30 cellular contexts compared by ENCODE assay signal in genomic region chr5:142805339-142805738, GRCh38.
"Had no signal": no experiment of that assay in that cellular context is flagged by ENCODE, and none has a peak within 500 bp of the region (broad histone marks: within the 10 kb centered on the region; RNA-seq: fewer than 3 reads in every experiment).

No MANE protein-coding gene starts in this region.

- H3K9me3 Mint-ChIP-seq: activated CD4-positive, alpha-beta memory T cell treated with anti-CD3 and anti-CD28 coated beads for 36 hours; activated CD4-positive, alpha-beta T cell treated with anti-CD3 and anti-CD28 coated beads, Interleukin-2, amount 10 ng/mL, durations not matched to agents 7 days and 5 days; activated naive CD4-positive, alpha-beta T cell treated with anti-CD3 and anti-CD28 coated beads, Interleukin-2, amount 10 ng/mL, durations not matched to agents 7 days and 5 days; activated naive CD8-positive, alpha-beta T cell treated with anti-CD3 and anti-CD28 coated beads, Interleukin-2, amount 50 U/mL, for 24 hours; T-cell had no signal

- H3K27ac ChIP-seq: brain microvascular endothelial cell, Peyer's patch, VCaP had no signal

- H3K4me3 ChIP-seq: Peyer's patch had no signal

- ATAC-seq: activated naive CD8-positive, alpha-beta T cell treated with anti-CD3 and anti-CD28 coated beads, Interleukin-2, amount 50 U/mL, for 24 hours; SK-N-SH treated with all-trans-retinoic acid at 6 μM for 48 hours; T-cell had no signal

- H3K4me3 Mint-ChIP-seq: activated CD4-positive, alpha-beta memory T cell treated with anti-CD3 and anti-CD28 coated beads for 36 hours; activated CD4-positive, alpha-beta T cell treated with anti-CD3 and anti-CD28 coated beads, Interleukin-2, amount 10 ng/mL, durations not matched to agents 7 days and 5 days; activated naive CD4-positive, alpha-beta T cell treated with anti-CD3 and anti-CD28 coated beads, Interleukin-2, amount 10 ng/mL, durations not matched to agents 7 days and 5 days; activated naive CD8-positive, alpha-beta T cell; activated naive CD8-positive, alpha-beta T cell treated with anti-CD3 and anti-CD28 coated beads, Interleukin-2, amount 50 U/mL, for 24 hours; T-cell had no signal

- H3K27me3 Mint-ChIP-seq: activated CD4-positive, alpha-beta memory T cell treated with anti-CD3 and anti-CD28 coated beads for 36 hours; activated CD4-positive, alpha-beta T cell treated with anti-CD3 and anti-CD28 coated beads, Interleukin-2, amount 10 ng/mL, durations not matched to agents 7 days and 5 days; activated naive CD4-positive, alpha-beta T cell treated with anti-CD3 and anti-CD28 coated beads, Interleukin-2, amount 10 ng/mL, durations not matched to agents 7 days and 5 days; activated naive CD8-positive, alpha-beta T cell; activated naive CD8-positive, alpha-beta T cell treated with anti-CD3 and anti-CD28 coated beads, Interleukin-2, amount 50 U/mL, for 24 hours; T-cell had no signal

- DNase-seq: activated CD4-positive, alpha-beta memory T cell treated with anti-CD3 and anti-CD28 coated beads for 36 hours; activated CD4-positive, alpha-beta T cell treated with anti-CD3 and anti-CD28 coated beads, Interleukin-2, amount 10 ng/mL, durations not matched to agents 7 days and 5 days; activated CD8-positive, alpha-beta memory T cell treated with anti-CD3 and anti-CD28 coated beads, Interleukin-2, amount 50 U/mL, for 4 hours; activated effector memory CD4-positive, alpha-beta T cell treated with Interleukin-2 at 50 U/mL for 16 hours; activated naive CD4-positive, alpha-beta T cell treated with anti-CD3 and anti-CD28 coated beads, Interleukin-2, amount 10 ng/mL, durations not matched to agents 7 days and 5 days; activated naive CD8-positive, alpha-beta T cell treated with anti-CD3 and anti-CD28 coated beads, Interleukin-2, amount 50 U/mL, for 24 hours; activated T-cell treated with anti-CD3 and anti-CD28 coated beads for 4 hours; activated T-cell treated with anti-CD3 and anti-CD28 coated beads, Interleukin-2, amount 50 U/mL, for 48 hours; aorta; brain microvascular endothelial cell; central memory CD4-positive, alpha-beta T cell; Karpas-422; KBM-7; NCI-H1105; NCI-H1417 treated with DMSO at 0.1 percent for 48 hours; NCI-H187 treated with DMSO at 0.1 percent for 48 hours; NCI-H2081; NCI-H2171 treated with DMSO at 0.1 percent for 48 hours; NCI-H2227 treated with DMSO at 0.1 percent for 48 hours; NCI-H446; NCI-H510A treated with DMSO at 0.1 percent for 48 hours; Peyer's patch; RPMI8226; SIG-M5; T-cell; T-helper 2 cell; T-helper 9 cell had no signal

- H3K36me3 ChIP-seq: brain microvascular endothelial cell, Peyer's patch had no signal

- H3K36me3 Mint-ChIP-seq: activated CD4-positive, alpha-beta memory T cell treated with anti-CD3 and anti-CD28 coated beads for 36 hours; T-cell had no signal

- H3K9me3 ChIP-seq: Peyer's patch had no signal

- H3K27me3 ChIP-seq: brain microvascular endothelial cell, Peyer's patch had no signal

- H3K27ac Mint-ChIP-seq: activated CD4-positive, alpha-beta memory T cell treated with anti-CD3 and anti-CD28 coated beads for 36 hours; activated CD4-positive, alpha-beta T cell treated with anti-CD3 and anti-CD28 coated beads, Interleukin-2, amount 10 ng/mL, durations not matched to agents 7 days and 5 days; activated naive CD4-positive, alpha-beta T cell treated with anti-CD3 and anti-CD28 coated beads, Interleukin-2, amount 10 ng/mL, durations not matched to agents 7 days and 5 days; activated naive CD8-positive, alpha-beta T cell; activated naive CD8-positive, alpha-beta T cell treated with anti-CD3 and anti-CD28 coated beads, Interleukin-2, amount 50 U/mL, for 24 hours; T-cell had no signal
